Comparison of ENCODE assay signal across 15 cellular contexts in genomic region chr10:12499587-12499986, GRCh38.
DNase-seq lines count a peak whose midpoint lies in the region; ATAC-seq and TF ChIP-seq lines count a peak whose summit lies in the region.
"Had no signal": no experiment of that assay in that cellular context is flagged by ENCODE, and none has a peak within 500 bp of the region (broad histone marks: within the 10 kb centered on the region; RNA-seq: fewer than 3 reads in every experiment).

No MANE protein-coding gene starts in this region.

- H3K4me3 ChIP-seq in BLaER1 treated with 17β-estradiol and CSF1 and Interleukin-3, amounts not matched to agents 10 nM and 100 nM = no peak overlapping the region
- no peak overlapping the region for H3K4me3 ChIP-seq in neural cell (ENCODE audit: low read length)
- H3K4me3 ChIP-seq: prostate gland, thoracic aorta had no signal

- DNase-seq in Right ventricle myocardium superior = no peak
- no peak for DNase-seq in GOT3 (lab: John Stamatoyannopoulos, UW)
- no peak for DNase-seq in stimulated activated naive CD8-positive, alpha-beta T cell treated with anti-CD3 and anti-CD28 coated beads, Interleukin-15, amount 100 ng/mL, for 72 hours
- no peak for DNase-seq in iPS-NIHi11 (ENCODE audit: low spot score)
- DNase-seq in NCI-H2227 (lab: John Stamatoyannopoulos, UW; ENCODE audit: unreplicated experiment) = no peak
- DNase-seq: activated B cell treated with CpG ODN at 0.5 μM for 24 hours, NCI-H187 treated with DMSO at 0.1 percent for 48 hours, SW 1271 had no signal

- TF ChIP-seq CTCF in neural cell (IDR thresholded peaks at IDR 0.05; ENCODE audit: poor library complexity, severe bottlenecking) = no peak

- no peaks in the 10 kb centered on the region for H3K79me2 ChIP-seq in neural cell (replicated peaks; ENCODE audit: insufficient read depth, low read length)

- peaks cover 36% of the 10 kb centered on the region for H3K4me1 Mint-ChIP-seq in activated T-helper 17 cell treated with anti-CD3 and anti-CD28 coated beads, Interleukin-2, amount 50 U/mL, for 72 hours
- H3K4me1 Mint-ChIP-seq in stimulated activated naive CD8-positive, alpha-beta T cell treated with anti-CD3 and anti-CD28 coated beads, Interleukin-15, amount 100 ng/mL, for 72 hours = peaks cover 48% of the 10 kb centered on the region

- H4K20me1 ChIP-seq in BLaER1 treated with 17β-estradiol and CSF1 and Interleukin-3, amounts not matched to agents 10 nM and 100 nM = peaks cover 0 to 74% (median 11%) of the 10 kb centered on the region in 11 experiments; a peak in 12 of 22 replicates
- no peaks in the 10 kb centered on the region for H4K20me1 ChIP-seq in neural cell (ENCODE audit: insufficient read depth)

- TF ChIP-seq EP300 in neural cell (conservative IDR thresholded peaks at IDR 0.05; ENCODE audit: poor library complexity, severe bottlenecking) = no peak

- TF ChIP-seq RAD21 in neural cell (conservative IDR thresholded peaks at IDR 0.05) = no peak

- H3K9me3 Mint-ChIP-seq in activated T-helper 17 cell treated with anti-CD3 and anti-CD28 coated beads, Interleukin-2, amount 50 U/mL, for 72 hours = peaks cover 5% of the 10 kb centered on the region
- peaks cover 0 to 12% of the 10 kb centered on the region in 2 donors for H3K9me3 Mint-ChIP-seq in stimulated activated naive CD8-positive, alpha-beta T cell treated with anti-CD3 and anti-CD28 coated beads, Interleukin-15, amount 100 ng/mL, for 72 hours
- H3K9me3 Mint-ChIP-seq: activated B cell treated with CpG ODN at 0.5 μM for 24 hours; central memory CD8-positive, alpha-beta T cell had no signal

- H2AFZ ChIP-seq in neural cell (ENCODE audit: low read depth, low read length) = no peak overlapping the region

- no peaks in the 10 kb centered on the region for H3K27me3 Mint-ChIP-seq in activated T-helper 17 cell treated with anti-CD3 and anti-CD28 coated beads, Interleukin-2, amount 50 U/mL, for 72 hours
- H3K27me3 Mint-ChIP-seq in stimulated activated naive CD8-positive, alpha-beta T cell treated with anti-CD3 and anti-CD28 coated beads, Interleukin-15, amount 100 ng/mL, for 72 hours = no peaks in the 10 kb centered on the region
- H3K27me3 Mint-ChIP-seq: activated B cell treated with CpG ODN at 0.5 μM for 24 hours; central memory CD8-positive, alpha-beta T cell had no signal

- intact Hi-C loops in Right ventricle myocardium superior (cut with DNase I) = no loop called here

- no peaks in the 10 kb centered on the region; a peak in 1 of 22 replicates for H3K36me3 ChIP-seq in BLaER1 treated with 17β-estradiol and CSF1 and Interleukin-3, amounts not matched to agents 10 nM and 100 nM
- H3K36me3 ChIP-seq in neural cell (ENCODE audit: insufficient read depth, low read length) = no peaks in the 10 kb centered on the region
- H3K36me3 ChIP-seq: prostate gland, thoracic aorta had no signal

- peak overlapping the region; percentile 66 for H3K27ac Mint-ChIP-seq in activated T-helper 17 cell treated with anti-CD3 and anti-CD28 coated beads, Interleukin-2, amount 50 U/mL, for 72 hours
- H3K27ac Mint-ChIP-seq in stimulated activated naive CD8-positive, alpha-beta T cell treated with anti-CD3 and anti-CD28 coated beads, Interleukin-15, amount 100 ng/mL, for 72 hours = no peak overlapping the region
- H3K27ac Mint-ChIP-seq: activated B cell treated with CpG ODN at 0.5 μM for 24 hours; activated naive CD4-positive, alpha-beta T cell treated with anti-CD3 and anti-CD28 coated beads, Interleukin-2, amount 50 U/mL, for 72 hours had no signal

- peak overlapping the region in 10 of 11 experiments; percentile 8 to 85 (median 69); a peak in 12 of 22 replicates for H3K4me2 ChIP-seq in BLaER1 treated with 17β-estradiol and CSF1 and Interleukin-3, amounts not matched to agents 10 nM and 100 nM
- no peak overlapping the region for H3K4me2 ChIP-seq in neural cell (ENCODE audit: low read length)

- no peak overlapping the region for H3K4me3 Mint-ChIP-seq in activated T-helper 17 cell treated with anti-CD3 and anti-CD28 coated beads, Interleukin-2, amount 50 U/mL, for 72 hours
- no peak overlapping the region for H3K4me3 Mint-ChIP-seq in stimulated activated naive CD8-positive, alpha-beta T cell treated with anti-CD3 and anti-CD28 coated beads, Interleukin-15, amount 100 ng/mL, for 72 hours
- H3K4me3 Mint-ChIP-seq: activated B cell treated with CpG ODN at 0.5 μM for 24 hours; central memory CD8-positive, alpha-beta T cell had no signal

- no peak for ATAC-seq in activated T-helper 17 cell treated with anti-CD3 and anti-CD28 coated beads, Interleukin-2, amount 50 U/mL, for 72 hours (replicated peaks)
- peak; percentile 86 for ATAC-seq in Right ventricle myocardium superior (ENCODE audit: poor library complexity)
- no peak for ATAC-seq in stimulated activated naive CD8-positive, alpha-beta T cell treated with anti-CD3 and anti-CD28 coated beads, Interleukin-15, amount 100 ng/mL, for 72 hours

- H3K9me2 ChIP-seq in neural cell (ENCODE audit: insufficient read depth, low read length) = no peaks in the 10 kb centered on the region

- no peaks in the 10 kb centered on the region for H3K36me3 Mint-ChIP-seq in activated T-helper 17 cell treated with anti-CD3 and anti-CD28 coated beads, Interleukin-2, amount 50 U/mL, for 72 hours (ENCODE audit: low read depth)

- no peaks in the 10 kb centered on the region for H3F3A ChIP-seq in neural cell (ENCODE audit: insufficient read depth, low read length, poor library complexity, severe bottlenecking)

- peaks cover 25 to 38% (median 35%) of the 10 kb centered on the region in 10 experiments for H3K4me1 ChIP-seq in BLaER1 treated with 17β-estradiol and CSF1 and Interleukin-3, amounts not matched to agents 10 nM and 100 nM
- H3K4me1 ChIP-seq: prostate gland had no signal

- 0 out of 22 replicates have a peak overlapping the region, but pooled peaks of 1 of the 11 experiments have one; percentile 33 for H3K27ac ChIP-seq in BLaER1 treated with 17β-estradiol and CSF1 and Interleukin-3, amounts not matched to agents 10 nM and 100 nM
- peak overlapping the region; percentile 49 for H3K27ac ChIP-seq in neural cell (ENCODE audit: low read length)
- H3K27ac ChIP-seq: prostate gland, thoracic aorta had no signal

- H3K9me3 ChIP-seq in BLaER1 treated with 17β-estradiol and CSF1 and Interleukin-3, amounts not matched to agents 10 nM and 100 nM (replicated peaks in 1 of 11) = peaks cover 5 to 18% (median 10%) of the 10 kb centered on the region in 11 experiments; a peak in 15 of 22 replicates
- H3K9me3 ChIP-seq in neural cell (ENCODE audit: low read length) = no peaks in the 10 kb centered on the region
- H3K9me3 ChIP-seq: prostate gland, thoracic aorta had no signal

- H3K9ac ChIP-seq in BLaER1 treated with 17β-estradiol and CSF1 and Interleukin-3, amounts not matched to agents 10 nM and 100 nM = no peak overlapping the region
- peak overlapping the region; percentile 21 for H3K9ac ChIP-seq in neural cell (ENCODE audit: low read length)

- H3K27me3 ChIP-seq in BLaER1 treated with 17β-estradiol and CSF1 and Interleukin-3, amounts not matched to agents 10 nM and 100 nM = no peaks in the 10 kb centered on the region
- no peaks in the 10 kb centered on the region for H3K27me3 ChIP-seq in neural cell (ENCODE audit: insufficient read depth, low read depth, low read length)

TF ChIP-seq in neural cell, 6 proteins besides CTCF, POLR2A, EP300 and RAD21:
- TF ChIP-seq POLR2AphosphoS5 (IDR thresholded peaks at IDR 0.05) (no peak), TAF1 (IDR thresholded peaks at IDR 0.05; ENCODE audit: low read depth) (no peak), REST (IDR thresholded peaks at IDR 0.05; ENCODE audit: borderline replicate concordance) (no peak), SMC3 (conservative IDR thresholded peaks at IDR 0.05; ENCODE audit: poor library complexity) (no peak), EZH2 (IDR thresholded peaks at IDR 0.05; ENCODE audit: borderline replicate concordance, insufficient read depth, low read length, poor library complexity, severe bottlenecking) (no peak), MXI1 (conservative IDR thresholded peaks at IDR 0.05; ENCODE audit: poor library complexity, severe bottlenecking) (no peak)
